1 cellular context compared by ENCODE assay signal in the genomic region with DNA sequence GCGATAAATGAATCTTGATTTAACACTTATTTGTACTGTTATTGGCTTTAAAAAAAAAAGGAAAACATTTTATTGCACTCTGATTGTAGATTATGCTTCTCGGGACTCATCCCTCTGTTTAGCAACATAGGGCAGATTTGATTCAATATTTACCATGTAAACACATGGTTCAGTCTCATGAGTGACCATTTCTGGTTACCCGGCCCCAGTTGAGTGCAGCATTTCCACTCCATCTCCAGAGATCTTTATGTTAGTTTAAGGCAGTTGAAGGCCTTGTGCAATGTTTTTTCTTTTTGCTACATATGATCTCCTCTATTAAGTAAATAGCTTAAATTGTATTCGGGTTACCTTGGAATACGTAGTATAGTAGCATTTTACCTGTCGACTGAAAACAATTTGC.
A peak's percentile ranks its signal among the peaks of the same experiment; 100 is the strongest.
TF ChIP-seq lines count a peak whose summit lies in the region.

No MANE protein-coding gene starts in this region.

TF ChIP-seq in HepG2, 621 proteins besides CTCF, POLR2A, EP300 and RAD21 (continued from another document and continues in another):
- TF ChIP-seq, protein P1, sequence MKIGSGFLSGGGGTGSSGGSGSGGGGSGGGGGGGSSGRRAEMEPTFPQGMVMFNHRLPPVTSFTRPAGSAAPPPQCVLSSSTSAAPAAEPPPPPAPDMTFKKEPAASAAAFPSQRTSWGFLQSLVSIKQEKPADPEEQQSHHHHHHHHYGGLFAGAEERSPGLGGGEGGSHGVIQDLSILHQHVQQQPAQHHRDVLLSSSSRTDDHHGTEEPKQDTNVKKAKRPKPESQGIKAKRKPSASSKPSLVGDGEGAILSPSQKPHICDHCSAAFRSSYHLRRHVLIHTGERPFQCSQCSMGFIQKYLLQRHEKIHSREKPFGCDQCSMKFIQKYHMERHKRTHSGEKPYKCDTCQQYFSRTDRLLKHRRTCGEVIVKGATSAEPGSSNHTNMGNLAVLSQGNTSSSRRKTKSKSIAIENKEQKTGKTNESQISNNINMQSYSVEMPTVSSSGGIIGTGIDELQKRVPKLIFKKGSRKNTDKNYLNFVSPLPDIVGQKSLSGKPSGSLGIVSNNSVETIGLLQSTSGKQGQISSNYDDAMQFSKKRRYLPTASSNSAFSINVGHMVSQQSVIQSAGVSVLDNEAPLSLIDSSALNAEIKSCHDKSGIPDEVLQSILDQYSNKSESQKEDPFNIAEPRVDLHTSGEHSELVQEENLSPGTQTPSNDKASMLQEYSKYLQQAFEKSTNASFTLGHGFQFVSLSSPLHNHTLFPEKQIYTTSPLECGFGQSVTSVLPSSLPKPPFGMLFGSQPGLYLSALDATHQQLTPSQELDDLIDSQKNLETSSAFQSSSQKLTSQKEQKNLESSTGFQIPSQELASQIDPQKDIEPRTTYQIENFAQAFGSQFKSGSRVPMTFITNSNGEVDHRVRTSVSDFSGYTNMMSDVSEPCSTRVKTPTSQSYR (CRISPR knock-in tag; IDR thresholded peaks at IDR 0.05; ENCODE audit: borderline replicate concordance) = no peak
- 0 out of 2 replicates have a peak, but pooled peaks have one; percentile 17 for TF ChIP-seq SAP130 (CRISPR knock-in tag; IDR thresholded peaks at IDR 0.05; ENCODE audit: low read depth)
- TF ChIP-seq, protein P2, sequence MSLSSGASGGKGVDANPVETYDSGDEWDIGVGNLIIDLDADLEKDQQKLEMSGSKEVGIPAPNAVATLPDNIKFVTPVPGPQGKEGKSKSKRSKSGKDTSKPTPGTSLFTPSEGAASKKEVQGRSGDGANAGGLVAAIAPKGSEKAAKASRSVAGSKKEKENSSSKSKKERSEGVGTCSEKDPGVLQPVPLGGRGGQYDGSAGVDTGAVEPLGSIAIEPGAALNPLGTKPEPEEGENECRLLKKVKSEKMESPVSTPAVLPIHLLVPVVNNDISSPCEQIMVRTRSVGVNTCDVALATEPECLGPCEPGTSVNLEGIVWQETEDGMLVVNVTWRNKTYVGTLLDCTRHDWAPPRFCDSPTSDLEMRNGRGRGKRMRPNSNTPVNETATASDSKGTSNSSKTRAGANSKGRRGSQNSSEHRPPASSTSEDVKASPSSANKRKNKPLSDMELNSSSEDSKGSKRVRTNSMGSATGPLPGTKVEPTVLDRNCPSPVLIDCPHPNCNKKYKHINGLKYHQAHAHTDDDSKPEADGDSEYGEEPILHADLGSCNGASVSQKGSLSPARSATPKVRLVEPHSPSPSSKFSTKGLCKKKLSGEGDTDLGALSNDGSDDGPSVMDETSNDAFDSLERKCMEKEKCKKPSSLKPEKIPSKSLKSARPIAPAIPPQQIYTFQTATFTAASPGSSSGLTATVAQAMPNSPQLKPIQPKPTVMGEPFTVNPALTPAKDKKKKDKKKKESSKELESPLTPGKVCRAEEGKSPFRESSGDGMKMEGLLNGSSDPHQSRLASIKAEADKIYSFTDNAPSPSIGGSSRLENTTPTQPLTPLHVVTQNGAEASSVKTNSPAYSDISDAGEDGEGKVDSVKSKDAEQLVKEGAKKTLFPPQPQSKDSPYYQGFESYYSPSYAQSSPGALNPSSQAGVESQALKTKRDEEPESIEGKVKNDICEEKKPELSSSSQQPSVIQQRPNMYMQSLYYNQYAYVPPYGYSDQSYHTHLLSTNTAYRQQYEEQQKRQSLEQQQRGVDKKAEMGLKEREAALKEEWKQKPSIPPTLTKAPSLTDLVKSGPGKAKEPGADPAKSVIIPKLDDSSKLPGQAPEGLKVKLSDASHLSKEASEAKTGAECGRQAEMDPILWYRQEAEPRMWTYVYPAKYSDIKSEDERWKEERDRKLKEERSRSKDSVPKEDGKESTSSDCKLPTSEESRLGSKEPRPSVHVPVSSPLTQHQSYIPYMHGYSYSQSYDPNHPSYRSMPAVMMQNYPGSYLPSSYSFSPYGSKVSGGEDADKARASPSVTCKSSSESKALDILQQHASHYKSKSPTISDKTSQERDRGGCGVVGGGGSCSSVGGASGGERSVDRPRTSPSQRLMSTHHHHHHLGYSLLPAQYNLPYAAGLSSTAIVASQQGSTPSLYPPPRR (CRISPR knock-in tag; IDR thresholded peaks at IDR 0.05; ENCODE audit: borderline replicate concordance) = no peak; the same call in 1 of the 2 replicates
- no peak for TF ChIP-seq KLF13 (CRISPR knock-in tag; IDR thresholded peaks at IDR 0.05)
- TF ChIP-seq SMAD1 (CRISPR knock-in tag; IDR thresholded peaks at IDR 0.05; ENCODE audit: borderline replicate concordance, low read depth) = no peak
- TF ChIP-seq ZNF136 (CRISPR knock-in tag; IDR thresholded peaks at IDR 0.05; ENCODE audit: low read depth) = no peak
- TF ChIP-seq ZFP36 (IDR thresholded peaks at IDR 0.05; ENCODE audit: borderline replicate concordance, low read depth, low read length, partially characterized antibody) = no peak
- TF ChIP-seq ETV5 (CRISPR knock-in tag; IDR thresholded peaks at IDR 0.05; ENCODE audit: borderline replicate concordance) = no peak
- no peak for TF ChIP-seq ZNF776 (CRISPR knock-in tag; IDR thresholded peaks at IDR 0.05)
- no peak for TF ChIP-seq ZNF337 (CRISPR knock-in tag; IDR thresholded peaks at IDR 0.05; ENCODE audit: borderline replicate concordance, low read depth)
- TF ChIP-seq, protein P3, sequence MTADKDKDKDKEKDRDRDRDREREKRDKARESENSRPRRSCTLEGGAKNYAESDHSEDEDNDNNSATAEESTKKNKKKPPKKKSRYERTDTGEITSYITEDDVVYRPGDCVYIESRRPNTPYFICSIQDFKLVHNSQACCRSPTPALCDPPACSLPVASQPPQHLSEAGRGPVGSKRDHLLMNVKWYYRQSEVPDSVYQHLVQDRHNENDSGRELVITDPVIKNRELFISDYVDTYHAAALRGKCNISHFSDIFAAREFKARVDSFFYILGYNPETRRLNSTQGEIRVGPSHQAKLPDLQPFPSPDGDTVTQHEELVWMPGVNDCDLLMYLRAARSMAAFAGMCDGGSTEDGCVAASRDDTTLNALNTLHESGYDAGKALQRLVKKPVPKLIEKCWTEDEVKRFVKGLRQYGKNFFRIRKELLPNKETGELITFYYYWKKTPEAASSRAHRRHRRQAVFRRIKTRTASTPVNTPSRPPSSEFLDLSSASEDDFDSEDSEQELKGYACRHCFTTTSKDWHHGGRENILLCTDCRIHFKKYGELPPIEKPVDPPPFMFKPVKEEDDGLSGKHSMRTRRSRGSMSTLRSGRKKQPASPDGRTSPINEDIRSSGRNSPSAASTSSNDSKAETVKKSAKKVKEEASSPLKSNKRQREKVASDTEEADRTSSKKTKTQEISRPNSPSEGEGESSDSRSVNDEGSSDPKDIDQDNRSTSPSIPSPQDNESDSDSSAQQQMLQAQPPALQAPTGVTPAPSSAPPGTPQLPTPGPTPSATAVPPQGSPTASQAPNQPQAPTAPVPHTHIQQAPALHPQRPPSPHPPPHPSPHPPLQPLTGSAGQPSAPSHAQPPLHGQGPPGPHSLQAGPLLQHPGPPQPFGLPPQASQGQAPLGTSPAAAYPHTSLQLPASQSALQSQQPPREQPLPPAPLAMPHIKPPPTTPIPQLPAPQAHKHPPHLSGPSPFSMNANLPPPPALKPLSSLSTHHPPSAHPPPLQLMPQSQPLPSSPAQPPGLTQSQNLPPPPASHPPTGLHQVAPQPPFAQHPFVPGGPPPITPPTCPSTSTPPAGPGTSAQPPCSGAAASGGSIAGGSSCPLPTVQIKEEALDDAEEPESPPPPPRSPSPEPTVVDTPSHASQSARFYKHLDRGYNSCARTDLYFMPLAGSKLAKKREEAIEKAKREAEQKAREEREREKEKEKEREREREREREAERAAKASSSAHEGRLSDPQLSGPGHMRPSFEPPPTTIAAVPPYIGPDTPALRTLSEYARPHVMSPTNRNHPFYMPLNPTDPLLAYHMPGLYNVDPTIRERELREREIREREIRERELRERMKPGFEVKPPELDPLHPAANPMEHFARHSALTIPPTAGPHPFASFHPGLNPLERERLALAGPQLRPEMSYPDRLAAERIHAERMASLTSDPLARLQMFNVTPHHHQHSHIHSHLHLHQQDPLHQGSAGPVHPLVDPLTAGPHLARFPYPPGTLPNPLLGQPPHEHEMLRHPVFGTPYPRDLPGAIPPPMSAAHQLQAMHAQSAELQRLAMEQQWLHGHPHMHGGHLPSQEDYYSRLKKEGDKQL (CRISPR knock-in tag; IDR thresholded peaks at IDR 0.05; ENCODE audit: low read depth) = no peak
- TF ChIP-seq HNF4G (IDR thresholded peaks at IDR 0.05; ENCODE audit: borderline replicate concordance, low read depth, low read length) = no peak
- TF ChIP-seq HNF4G (CRISPR knock-in tag; IDR thresholded peaks at IDR 0.05; ENCODE audit: borderline replicate concordance, low read depth) = no peak
- TF ChIP-seq AGO2 (optimal IDR thresholded peaks at IDR 0.05; ENCODE audit: low read depth, low read length) = no peak
- no peak for TF ChIP-seq ZFY (CRISPR knock-in tag; IDR thresholded peaks at IDR 0.05)
- no peak for TF ChIP-seq ZNF7 (CRISPR knock-in tag; IDR thresholded peaks at IDR 0.05)
- TF ChIP-seq REPIN1 (CRISPR knock-in tag; IDR thresholded peaks at IDR 0.05; ENCODE audit: borderline replicate concordance, low read depth) = no peak
- TF ChIP-seq MBNL3 (CRISPR knock-in tag; conservative IDR thresholded peaks at IDR 0.05) = no peak
- no peak for TF ChIP-seq ZNF138 (CRISPR knock-in tag; IDR thresholded peaks at IDR 0.05; ENCODE audit: low read depth)
- TF ChIP-seq MED8 (CRISPR knock-in tag; IDR thresholded peaks at IDR 0.05; ENCODE audit: insufficient replicate concordance) = no peak
- no peak for TF ChIP-seq SALL2 (CRISPR knock-in tag; IDR thresholded peaks at IDR 0.05)
- TF ChIP-seq, protein P4, sequence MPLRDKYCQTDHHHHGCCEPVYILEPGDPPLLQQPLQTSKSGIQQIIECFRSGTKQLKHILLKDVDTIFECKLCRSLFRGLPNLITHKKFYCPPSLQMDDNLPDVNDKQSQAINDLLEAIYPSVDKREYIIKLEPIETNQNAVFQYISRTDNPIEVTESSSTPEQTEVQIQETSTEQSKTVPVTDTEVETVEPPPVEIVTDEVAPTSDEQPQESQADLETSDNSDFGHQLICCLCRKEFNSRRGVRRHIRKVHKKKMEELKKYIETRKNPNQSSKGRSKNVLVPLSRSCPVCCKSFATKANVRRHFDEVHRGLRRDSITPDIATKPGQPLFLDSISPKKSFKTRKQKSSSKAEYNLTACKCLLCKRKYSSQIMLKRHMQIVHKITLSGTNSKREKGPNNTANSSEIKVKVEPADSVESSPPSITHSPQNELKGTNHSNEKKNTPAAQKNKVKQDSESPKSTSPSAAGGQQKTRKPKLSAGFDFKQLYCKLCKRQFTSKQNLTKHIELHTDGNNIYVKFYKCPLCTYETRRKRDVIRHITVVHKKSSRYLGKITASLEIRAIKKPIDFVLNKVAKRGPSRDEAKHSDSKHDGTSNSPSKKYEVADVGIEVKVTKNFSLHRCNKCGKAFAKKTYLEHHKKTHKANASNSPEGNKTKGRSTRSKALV (CRISPR knock-in tag; IDR thresholded peaks at IDR 0.05) = no peak
- TF ChIP-seq, protein P5, sequence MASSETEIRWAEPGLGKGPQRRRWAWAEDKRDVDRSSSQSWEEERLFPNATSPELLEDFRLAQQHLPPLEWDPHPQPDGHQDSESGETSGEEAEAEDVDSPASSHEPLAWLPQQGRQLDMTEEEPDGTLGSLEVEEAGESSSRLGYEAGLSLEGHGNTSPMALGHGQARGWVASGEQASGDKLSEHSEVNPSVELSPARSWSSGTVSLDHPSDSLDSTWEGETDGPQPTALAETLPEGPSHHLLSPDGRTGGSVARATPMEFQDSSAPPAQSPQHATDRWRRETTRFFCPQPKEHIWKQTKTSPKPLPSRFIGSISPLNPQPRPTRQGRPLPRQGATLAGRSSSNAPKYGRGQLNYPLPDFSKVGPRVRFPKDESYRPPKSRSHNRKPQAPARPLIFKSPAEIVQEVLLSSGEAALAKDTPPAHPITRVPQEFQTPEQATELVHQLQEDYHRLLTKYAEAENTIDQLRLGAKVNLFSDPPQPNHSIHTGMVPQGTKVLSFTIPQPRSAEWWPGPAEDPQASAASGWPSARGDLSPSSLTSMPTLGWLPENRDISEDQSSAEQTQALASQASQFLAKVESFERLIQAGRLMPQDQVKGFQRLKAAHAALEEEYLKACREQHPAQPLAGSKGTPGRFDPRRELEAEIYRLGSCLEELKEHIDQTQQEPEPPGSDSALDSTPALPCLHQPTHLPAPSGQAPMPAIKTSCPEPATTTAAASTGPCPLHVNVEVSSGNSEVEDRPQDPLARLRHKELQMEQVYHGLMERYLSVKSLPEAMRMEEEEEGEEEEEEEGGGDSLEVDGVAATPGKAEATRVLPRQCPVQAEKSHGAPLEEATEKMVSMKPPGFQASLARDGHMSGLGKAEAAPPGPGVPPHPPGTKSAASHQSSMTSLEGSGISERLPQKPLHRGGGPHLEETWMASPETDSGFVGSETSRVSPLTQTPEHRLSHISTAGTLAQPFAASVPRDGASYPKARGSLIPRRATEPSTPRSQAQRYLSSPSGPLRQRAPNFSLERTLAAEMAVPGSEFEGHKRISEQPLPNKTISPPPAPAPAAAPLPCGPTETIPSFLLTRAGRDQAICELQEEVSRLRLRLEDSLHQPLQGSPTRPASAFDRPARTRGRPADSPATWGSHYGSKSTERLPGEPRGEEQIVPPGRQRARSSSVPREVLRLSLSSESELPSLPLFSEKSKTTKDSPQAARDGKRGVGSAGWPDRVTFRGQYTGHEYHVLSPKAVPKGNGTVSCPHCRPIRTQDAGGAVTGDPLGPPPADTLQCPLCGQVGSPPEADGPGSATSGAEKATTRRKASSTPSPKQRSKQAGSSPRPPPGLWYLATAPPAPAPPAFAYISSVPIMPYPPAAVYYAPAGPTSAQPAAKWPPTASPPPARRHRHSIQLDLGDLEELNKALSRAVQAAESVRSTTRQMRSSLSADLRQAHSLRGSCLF (CRISPR knock-in tag; IDR thresholded peaks at IDR 0.05; ENCODE audit: borderline replicate concordance) = no peak
- no peak for TF ChIP-seq SNAI1 (CRISPR knock-in tag; IDR thresholded peaks at IDR 0.05; ENCODE audit: borderline replicate concordance)
- TF ChIP-seq, protein P6, sequence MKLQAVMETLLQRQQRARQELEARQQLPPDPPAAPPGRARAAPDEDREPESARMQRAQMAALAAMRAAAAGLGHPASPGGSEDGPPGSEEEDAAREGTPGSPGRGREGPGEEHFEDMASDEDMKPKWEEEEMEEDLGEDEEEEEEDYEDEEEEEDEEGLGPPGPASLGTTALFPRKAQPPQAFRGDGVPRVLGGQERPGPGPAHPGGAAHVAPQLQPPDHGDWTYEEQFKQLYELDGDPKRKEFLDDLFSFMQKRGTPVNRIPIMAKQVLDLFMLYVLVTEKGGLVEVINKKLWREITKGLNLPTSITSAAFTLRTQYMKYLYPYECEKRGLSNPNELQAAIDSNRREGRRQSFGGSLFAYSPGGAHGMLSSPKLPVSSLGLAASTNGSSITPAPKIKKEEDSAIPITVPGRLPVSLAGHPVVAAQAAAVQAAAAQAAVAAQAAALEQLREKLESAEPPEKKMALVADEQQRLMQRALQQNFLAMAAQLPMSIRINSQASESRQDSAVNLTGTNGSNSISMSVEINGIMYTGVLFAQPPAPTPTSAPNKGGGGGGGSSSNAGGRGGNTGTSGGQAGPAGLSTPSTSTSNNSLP (IDR thresholded peaks at IDR 0.05; ENCODE audit: low read depth, low read length) = peak; percentile 53; the same call in 1 of the 2 replicates
- no peak for TF ChIP-seq PRMT3 (CRISPR knock-in tag; IDR thresholded peaks at IDR 0.05; ENCODE audit: borderline replicate concordance, low read depth)
- TF ChIP-seq SMARCE1 (IDR thresholded peaks at IDR 0.05; ENCODE audit: borderline replicate concordance) = no peak
- no peak for TF ChIP-seq MIER3 (CRISPR knock-in tag; IDR thresholded peaks at IDR 0.05; ENCODE audit: borderline replicate concordance)
- no peak for TF ChIP-seq SRSF4 (IDR thresholded peaks at IDR 0.05; ENCODE audit: low read depth, low read length, poor library complexity, severe bottlenecking)
- no peak for TF ChIP-seq ZNF761 (CRISPR knock-in tag; conservative IDR thresholded peaks at IDR 0.05)
- TF ChIP-seq, protein P7, sequence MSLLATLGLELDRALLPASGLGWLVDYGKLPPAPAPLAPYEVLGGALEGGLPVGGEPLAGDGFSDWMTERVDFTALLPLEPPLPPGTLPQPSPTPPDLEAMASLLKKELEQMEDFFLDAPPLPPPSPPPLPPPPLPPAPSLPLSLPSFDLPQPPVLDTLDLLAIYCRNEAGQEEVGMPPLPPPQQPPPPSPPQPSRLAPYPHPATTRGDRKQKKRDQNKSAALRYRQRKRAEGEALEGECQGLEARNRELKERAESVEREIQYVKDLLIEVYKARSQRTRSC (CRISPR knock-in tag; IDR thresholded peaks at IDR 0.05; ENCODE audit: low read depth) = no peak
- TF ChIP-seq ZNF101 (CRISPR knock-in tag; IDR thresholded peaks at IDR 0.05; ENCODE audit: borderline replicate concordance, low read depth) = no peak
- no peak for TF ChIP-seq ZNF550 (CRISPR knock-in tag; IDR thresholded peaks at IDR 0.05; ENCODE audit: borderline replicate concordance)
